ENCODE assay signal across 9 cellular contexts in genomic region chr16:57372372-57373116, GRCh38. TPM values are rescaled to one million over a fixed set of nuclear protein-coding genes. Genes with fewer than 3 reads are reported as not detected.
A peak's percentile ranks its signal among the peaks of the same experiment; 100 is the strongest.
DNase-seq lines count a peak whose midpoint lies in the region; ATAC-seq, FAIRE-seq and TF ChIP-seq lines count a peak whose summit lies in the region.
"Had no signal": no experiment of that assay in that cellular context is flagged by ENCODE, and none has a peak within 500 bp of the region (broad histone marks: within the 10 kb centered on the region; RNA-seq: fewer than 3 reads in every experiment).

Gene CX3CL1, plus strand, starts transcription at chr16:57372490. Its CDS starts 79 bp downstream, at chr16:57372569.

- TF ChIP-seq CTCF in kidney (IDR thresholded peaks at IDR 0.05; ENCODE audit: borderline replicate concordance, extremely low read depth, insufficient read depth) (peak; percentile 21), smooth muscle cell (IDR thresholded peaks at IDR 0.05; ENCODE audit: borderline replicate concordance, insufficient read depth, poor library complexity, severe bottlenecking) (no peak)

- no peak for ATAC-seq in HG02610 (IDR thresholded peaks at IDR 0.05; ENCODE audit: unreplicated experiment)

- H3K4me2 ChIP-seq in smooth muscle cell: peak within 1 kb of the TSS; percentile 70

- FAIRE-seq in kidney (lab: Jason Lieb, UNC): peak; percentile 41

- H3K4me1 ChIP-seq in HUES48 (ENCODE audit: control insufficient read depth, insufficient read depth, low read length) (peaks cover 26% of the 10 kb centered on the region), kidney (ENCODE audit: control insufficient read depth in 1 of 2, insufficient read depth in 1 of 2, low read depth in 1 of 2, low read length in 2 of 2) (peaks cover 16 to 32% of the 10 kb centered on the region in 2 donors), smooth muscle cell (ENCODE audit: low read depth) (peaks cover 28% of the 10 kb centered on the region)

- 30% methylated on average over 23 of the region's 23 CpGs for WGBS in smooth muscle cell (ENCODE audit: low lambda C conversion rate)

- H3K9me3 ChIP-seq in HUES48 (ENCODE audit: control insufficient read depth, insufficient read depth, low read length) (no peaks in the 10 kb centered on the region), kidney (ENCODE audit: control insufficient read depth in 1 of 2, low read length in 2 of 2) (no peaks in the 10 kb centered on the region), smooth muscle cell (replicated peaks; ENCODE audit: low read depth) (no peaks in the 10 kb centered on the region)

- no peaks in the 10 kb centered on the region for H4K20me1 ChIP-seq in smooth muscle cell (ENCODE audit: low read depth)

- H3K4me3 ChIP-seq in HUES48 (ENCODE audit: low read depth, low read length) (peak within 1 kb of the TSS; percentile 49), kidney (ENCODE audit: low read length in 2 of 2) (peak within 1 kb of the TSS; percentile 66 to 95), smooth muscle cell (peak within 1 kb of the TSS; percentile 40)

- H3K9ac ChIP-seq in HUES48 (ENCODE audit: low read depth, low read length): no peak within 1 kb of the TSS
- H3K9ac ChIP-seq in kidney (ENCODE audit: low read length in 2 of 2): peak within 1 kb of the TSS; percentile 49 to 96
- H3K9ac ChIP-seq in smooth muscle cell (ENCODE audit: low read depth): peak within 1 kb of the TSS; percentile 18

- no peaks in the 10 kb centered on the region for H3K79me2 ChIP-seq in smooth muscle cell (ENCODE audit: low read depth)

- peak in 53 of 61 donors; percentile 24 to 91 (median 66) for DNase-seq in caudate nucleus (lab: John Stamatoyannopoulos, UW)
- peak; percentile 95 for DNase-seq in kidney
- DNase-seq in smooth muscle cell (lab: John Stamatoyannopoulos, UW; ENCODE audit: unreplicated experiment): peak; percentile 65
- no peak for DNase-seq in activated T-cell treated with anti-CD3 and anti-CD28 coated beads, Interleukin-2, amount 50 U/mL, for 48 hours
- no peak for DNase-seq in DMS153 (lab: John Stamatoyannopoulos, UW)
- no peak for DNase-seq in SHP77 (lab: John Stamatoyannopoulos, UW)

- H3K27me3 ChIP-seq in HUES48 (ENCODE audit: control insufficient read depth, insufficient read depth, low read length) (no peaks in the 10 kb centered on the region), smooth muscle cell (ENCODE audit: low read depth) (no peaks in the 10 kb centered on the region)

- intact Hi-C loops in kidney (cut with DNase I): no loop called here

- H3F3A ChIP-seq in smooth muscle cell (ENCODE audit: low read depth): no peaks in the 10 kb centered on the region

- peak within 1 kb of the TSS; percentile 19 for H2AFZ ChIP-seq in smooth muscle cell (ENCODE audit: low read depth)

- no peaks in the 10 kb centered on the region for H3K36me3 ChIP-seq in HUES48 (ENCODE audit: control insufficient read depth, insufficient read depth, low read length)
- H3K36me3 ChIP-seq in kidney (ENCODE audit: control insufficient read depth in 1 of 2, insufficient read depth in 2 of 2, low read length in 2 of 2): no peaks in the 10 kb centered on the region
- no peaks in the 10 kb centered on the region for H3K36me3 ChIP-seq in smooth muscle cell (ENCODE audit: low read depth)

- H3K27ac ChIP-seq in HUES48 (ENCODE audit: low read depth, low read length) (peak within 1 kb of the TSS; percentile 28), caudate nucleus (ENCODE audit: low read depth, low read length) (peak within 1 kb of the TSS; percentile 74), kidney (ENCODE audit: low read depth in 2 of 2, low read length in 2 of 2) (peak within 1 kb of the TSS; percentile 88 to 97), smooth muscle cell (ENCODE audit: low read depth) (peak within 1 kb of the TSS; percentile 8)

RNA-seq across cellular contexts. Expression of gene CX3CL1, which starts in this region (rescaled TPM):
- total RNA-seq in kidney (46.4 TPM), smooth muscle cell (2.2 and 4.0 TPM in 2 replicates)
- polyA plus RNA-seq in kidney (ENCODE audit: insufficient read depth, low read depth, low replicate concordance) (39.1 TPM), smooth muscle cell (2.8 and 5.4 TPM in 2 replicates)
- total RNA-seq: LHCN-M2 had no signal

Comparison
In these comparisons a context has a peak if more than half of its experiments do, and no peak if none do; other contexts are left out.
1. H3K27ac ChIP-seq: peak in every context shown above with its lines; median percentile 92 in kidney; 74 in caudate nucleus; 28 in HUES48; 8 in smooth muscle cell.
2. DNase-seq: peak in caudate nucleus (53 of 61), kidney (single experiment) and smooth muscle cell (single experiment); none in activated T-cell treated with anti-CD3 and anti-CD28 coated beads, Interleukin-2, amount 50 U/mL, for 48 hours (0 of 2), DMS153 (single experiment) and SHP77 (0 of 2).
3. Peak in every context shown above with its lines, with median percentiles within 50 percentile points of each other: H3K4me3 ChIP-seq.